In the genomic region with DNA sequence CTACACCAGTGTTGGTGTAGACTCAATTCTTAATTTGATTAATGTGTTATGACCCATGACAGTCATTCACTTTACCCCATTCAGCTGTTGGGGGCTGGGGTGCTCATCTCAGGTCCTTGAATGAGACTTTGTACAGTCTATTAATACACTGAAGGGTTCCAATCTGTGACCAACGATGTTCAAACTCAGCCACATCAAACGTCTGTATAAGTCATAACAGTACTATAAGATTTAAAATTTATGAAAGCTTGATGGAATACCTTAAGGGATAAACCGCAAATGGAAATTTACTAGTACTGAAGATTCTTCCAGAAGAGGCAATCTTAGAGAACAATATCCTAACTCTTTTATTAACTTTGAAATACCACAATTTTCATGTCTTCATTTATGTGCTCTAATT, we compare ENCODE assay signal across 17 cellular contexts. TPM values are rescaled to one million over a fixed set of nuclear protein-coding genes. Genes with fewer than 3 reads are reported as not detected.
DNase-seq lines count a peak whose midpoint lies in the region; ATAC-seq, FAIRE-seq and TF ChIP-seq lines count a peak whose summit lies in the region.
"Had no signal": no experiment of that assay in that cellular context is flagged by ENCODE, and none has a peak within 500 bp of the region (broad histone marks: within the 10 kb centered on the region; RNA-seq: fewer than 3 reads in every experiment).

No MANE protein-coding gene starts in this region.

- no peaks in the 10 kb centered on the region for H4K20me1 ChIP-seq in HepG2 (ENCODE audit: insufficient read depth, low read length)
- H4K20me1 ChIP-seq in IMR-90 (ENCODE audit: insufficient read depth, low read length) = no peaks in the 10 kb centered on the region

- ATAC-seq in HepG2 = no peak
- no peak for ATAC-seq in right lobe of liver
- no peak for ATAC-seq in IMR-90 (ENCODE audit: low read depth)
- no peak for ATAC-seq in memory B cell (ENCODE audit: low read depth)
- ATAC-seq in HG03521 (IDR thresholded peaks at IDR 0.05; ENCODE audit: unreplicated experiment) = no peak
- ATAC-seq in GM18870 (IDR thresholded peaks at IDR 0.05; ENCODE audit: unreplicated experiment) = no peak
- ATAC-seq: CD8-positive, alpha-beta T cell had no signal

- H3K79me1 ChIP-seq in IMR-90 (ENCODE audit: low read depth in 1 of 2, low read length in 2 of 2) = peaks cover 8 to 19% of the 10 kb centered on the region in 2 experiments; a peak in 2 of 4 replicates

- H2BK20ac ChIP-seq in IMR-90 (ENCODE audit: low read depth, low read length) = no peak overlapping the region

- H3K18ac ChIP-seq in IMR-90 (ENCODE audit: low read depth, low read length) = no peak overlapping the region

- TF ChIP-seq EP300 in HepG2 (IDR thresholded peaks at IDR 0.05; ENCODE audit: low read depth in 2 of 2, low read length in 2 of 2) (no peak), HepG2 (CRISPR knock-in tag; IDR thresholded peaks at IDR 0.05; ENCODE audit: borderline replicate concordance) (no peak)

- H2AK9ac ChIP-seq in IMR-90 (replicated peaks; ENCODE audit: low read depth, low read length, poor library complexity) = no peak overlapping the region

- POLR2A ChIA-PET in HepG2 (lab: Yijun Ruan, JAX) (no interaction called here), IMR-90 (lab: Charles Lee; ENCODE audit: unreplicated experiment) (no interaction called here)

- no peak overlapping the region for H4K8ac ChIP-seq in IMR-90 (ENCODE audit: low read depth in 2 of 2, low read length in 2 of 2)

- H3K23ac ChIP-seq in IMR-90 (ENCODE audit: low read depth, low read length) = no peak overlapping the region

- no peak overlapping the region for H3K4me3 ChIP-seq in HepG2 (replicated peaks in 1 of 3; ENCODE audit: insufficient read depth in 1 of 3, low read depth in 2 of 3, low read length in 3 of 3)
- no peak overlapping the region for H3K4me3 ChIP-seq in right lobe of liver
- no peak overlapping the region for H3K4me3 ChIP-seq in IMR-90 (ENCODE audit: insufficient read depth, low read depth, low read length)
- H3K4me3 ChIP-seq: BLaER1 treated with 17β-estradiol and CSF1 and Interleukin-3, amounts not matched to agents 10 nM and 100 nM had no signal

- H3K4me1 Mint-ChIP-seq in memory B cell = no peaks in the 10 kb centered on the region
- H3K4me1 Mint-ChIP-seq: B cell, H9 had no signal

- 75% methylated on average over 3 of the region's 3 CpGs for WGBS in HepG2 (ENCODE audit: low lambda C conversion rate)
- 70% methylated on average over 3 of the region's 3 CpGs for WGBS in right lobe of liver (ENCODE audit: insufficient coverage, low coverage, low lambda C conversion rate, missing lambda C conversion rate)
- WGBS in IMR-90 (ENCODE audit: extremely low coverage in 2 of 2, insufficient read length in 1 of 2), 2 experiments = no CpG with 5 or more reads among the region's 3 CpGs

- no peaks in the 10 kb centered on the region for H3K27me3 ChIP-seq in HepG2 (ENCODE audit: control insufficient read depth in 1 of 2, insufficient read depth in 2 of 2, low read length in 2 of 2)
- H3K27me3 ChIP-seq in right lobe of liver = no peaks in the 10 kb centered on the region
- no peaks in the 10 kb centered on the region for H3K27me3 ChIP-seq in IMR-90 (ENCODE audit: control insufficient read depth, insufficient read depth, low read length)
- H3K27me3 ChIP-seq: BLaER1 treated with 17β-estradiol and CSF1 and Interleukin-3, amounts not matched to agents 10 nM and 100 nM had no signal

- H3K9me3 ChIP-seq in HepG2 (ENCODE audit: low read length) (no peaks in the 10 kb centered on the region), right lobe of liver (no peaks in the 10 kb centered on the region), IMR-90 (ENCODE audit: control insufficient read depth, insufficient read depth, low read length) (no peaks in the 10 kb centered on the region)
- H3K9me3 ChIP-seq: BLaER1 treated with 17β-estradiol and CSF1 and Interleukin-3, amounts not matched to agents 10 nM and 100 nM had no signal

- FAIRE-seq in HepG2 (lab: Jason Lieb, UNC) = no peak
- FAIRE-seq: GM19239, H1 had no signal

- peak; percentile 12 for DNase-seq in activated CD8-positive, alpha-beta memory T cell treated with anti-CD3 and anti-CD28 coated beads, Interleukin-2, amount 50 U/mL, for 48 hours
- no peak for DNase-seq in activated CD8-positive, alpha-beta memory T cell treated with anti-CD3 and anti-CD28 coated beads, Interleukin-2, amount 50 U/mL, for 4 hours
- no peak for DNase-seq in HepG2 (ENCODE audit: low spot score)
- DNase-seq in right lobe of liver = no peak
- DNase-seq in IMR-90 = no peak
- DNase-seq in memory B cell (ENCODE audit: low spot score in 2 of 2) = no peak
- DNase-seq: Calu3; CD8-positive, alpha-beta T cell; DMS79 treated with DMSO at 0.1 percent for 48 hours; GF-D8; H9 had no signal

- H3K27ac ChIP-seq in HepG2 (ENCODE audit: extremely low read length, insufficient read depth, low read length) = no peak overlapping the region
- H3K27ac ChIP-seq in right lobe of liver = no peak overlapping the region
- no peak overlapping the region for H3K27ac ChIP-seq in IMR-90 (ENCODE audit: insufficient read depth, low read length)
- H3K27ac ChIP-seq: BLaER1 treated with 17β-estradiol and CSF1 and Interleukin-3, amounts not matched to agents 10 nM and 100 nM had no signal

- peaks cover 17% of the 10 kb centered on the region for H3K36me3 Mint-ChIP-seq in memory B cell

- no peak overlapping the region for H4K5ac ChIP-seq in IMR-90 (ENCODE audit: low read depth, low read length)

- H2AFZ ChIP-seq in HepG2 (ENCODE audit: low read length) (no peak overlapping the region), IMR-90 (replicated peaks; ENCODE audit: low read length, poor library complexity) (no peak overlapping the region)

- H3K4me1 ChIP-seq in HepG2 (ENCODE audit: insufficient read depth, low read length) = no peaks in the 10 kb centered on the region
- no peaks in the 10 kb centered on the region for H3K4me1 ChIP-seq in right lobe of liver
- H3K4me1 ChIP-seq in IMR-90 (ENCODE audit: control insufficient read depth, insufficient read depth, low read length) = peaks cover 2% of the 10 kb centered on the region; the same call in 1 of the 2 replicates

- H2AK5ac ChIP-seq in IMR-90 (ENCODE audit: low read depth, low read length) = no peak overlapping the region

- H3K36me3 ChIP-seq in HepG2 (replicated peaks in 1 of 2; ENCODE audit: control insufficient read depth in 1 of 2, insufficient read depth in 2 of 2, low read length in 2 of 2) = peaks cover 4 to 5% of the 10 kb centered on the region in 2 experiments; a peak in 3 of 5 replicates
- H3K36me3 ChIP-seq in right lobe of liver = no peaks in the 10 kb centered on the region
- H3K36me3 ChIP-seq in IMR-90 (ENCODE audit: control insufficient read depth, insufficient read depth, low read length) = peaks cover 6% of the 10 kb centered on the region; the same call in 1 of the 2 replicates

- no peak overlapping the region for H3K4me3 Mint-ChIP-seq in memory B cell
- H3K4me3 Mint-ChIP-seq: B cell; CD8-positive, alpha-beta T cell; H9 had no signal

- in situ Hi-C loops in HepG2 (cut with HindIII; ENCODE audit: extremely low pct_ligation_motif_present, low pct_unique_long_range_greater_than_20kb) (no loop called here), IMR-90 (cut with MboI; ENCODE audit: low sequenced_read_pairs) (no loop called here)

- H2BK120ac ChIP-seq in IMR-90 (ENCODE audit: low read depth, low read length) = no peak overlapping the region

- intact Hi-C loops in HepG2 (cut with micrococcal nuclease; ENCODE audit: unreplicated experiment) = no loop called here
- intact Hi-C loops in right lobe of liver (cut with DNase I) = no loop called here
- intact Hi-C loops in IMR-90 (cut with micrococcal nuclease) = no loop called here

- H3K4me2 ChIP-seq in HepG2 (ENCODE audit: low read depth, low read length) (no peak overlapping the region), IMR-90 (ENCODE audit: low read depth, low read length) (no peak overlapping the region)
- H3K4me2 ChIP-seq: BLaER1 treated with 17β-estradiol and CSF1 and Interleukin-3, amounts not matched to agents 10 nM and 100 nM had no signal

- H3K9me1 ChIP-seq in IMR-90 (ENCODE audit: insufficient read depth, low read length) = peaks cover 3% of the 10 kb centered on the region; the same call in 1 of the 2 replicates

- H2BK5ac ChIP-seq in IMR-90 (ENCODE audit: low read depth, low read length, poor library complexity, severe bottlenecking) = no peak overlapping the region

- TF ChIP-seq CTCF in HepG2 (CRISPR knock-in tag; IDR thresholded peaks at IDR 0.05) = no peak
- no peak for TF ChIP-seq CTCF in right lobe of liver (IDR thresholded peaks at IDR 0.05)
- no peak for TF ChIP-seq CTCF in IMR-90 (conservative IDR thresholded peaks at IDR 0.05; ENCODE audit: low read depth, low read length)

- H4K91ac ChIP-seq in IMR-90 (ENCODE audit: insufficient read depth, low read depth, low read length) = no peak overlapping the region

- BruUV-seq in HepG2 (replicated peaks; lab: Mats Ljungman, UMichigan) (TSS peak; percentile 47), IMR-90 (replicated peaks; lab: Mats Ljungman, UMichigan) (TSS peak; percentile 12)

- no peak overlapping the region for H2BK15ac ChIP-seq in IMR-90 (ENCODE audit: low read depth, low read length)

- H3K9me3 Mint-ChIP-seq in memory B cell = no peaks in the 10 kb centered on the region
- H3K9me3 Mint-ChIP-seq: CD8-positive, alpha-beta T cell; H9 had no signal

- dilution Hi-C loops in IMR-90 (cut with HindIII; ENCODE audit: low sequenced_read_pairs, unreplicated experiment) = no loop called here

- TF ChIP-seq POLR2A in HepG2 (IDR thresholded peaks at IDR 0.05; ENCODE audit: insufficient read depth in 1 of 2, low read depth in 2 of 2, low read length in 2 of 2) (no peak), right lobe of liver (IDR thresholded peaks at IDR 0.05) (no peak), IMR-90 (IDR thresholded peaks at IDR 0.05; ENCODE audit: low read depth, low read length) (no peak)

- TF ChIP-seq RAD21 in HepG2 (CRISPR knock-in tag; IDR thresholded peaks at IDR 0.05) (no peak), IMR-90 (IDR thresholded peaks at IDR 0.05; ENCODE audit: low read length) (no peak)

- no peak overlapping the region for H3K56ac ChIP-seq in IMR-90 (ENCODE audit: extremely low read depth, insufficient read depth, low read length)

- no peaks in the 10 kb centered on the region for H3K79me2 ChIP-seq in HepG2 (ENCODE audit: insufficient read depth, low read length)

- no peaks in the 10 kb centered on the region for H3K27me3 Mint-ChIP-seq in memory B cell
- H3K27me3 Mint-ChIP-seq: B cell had no signal

- CTCF ChIA-PET in HepG2 (lab: Yijun Ruan, JAX; ENCODE audit: low intra/inter-chr PET ratio, low total read pairs) (no interaction called here), IMR-90 (lab: Yijun Ruan, JAX) (interaction anchor here (0.5 kb wide), 1 partner anchor 149 kb away, joined by 3 read pairs; no protein-coding TSS in a partner anchor)

- H3K9ac ChIP-seq in HepG2 (ENCODE audit: insufficient read depth, low read depth, low read length) (no peak overlapping the region), IMR-90 (ENCODE audit: low read depth, low read length) (no peak overlapping the region)
- H3K9ac ChIP-seq: BLaER1 treated with 17β-estradiol and CSF1 and Interleukin-3, amounts not matched to agents 10 nM and 100 nM had no signal

- no peak overlapping the region for H3K4ac ChIP-seq in IMR-90 (ENCODE audit: low read depth, low read length)

- no peak overlapping the region for H3K14ac ChIP-seq in IMR-90 (replicated peaks; ENCODE audit: low read depth, low read length)

- peak overlapping the region; percentile 35 for H3K27ac Mint-ChIP-seq in memory B cell
- H3K27ac Mint-ChIP-seq: B cell; CD8-positive, alpha-beta T cell; H9 had no signal

RNA-seq across cellular contexts. Expression of a gene that starts 33.7 kb away (rescaled TPM):
- 22.4 and 30.4 TPM in 2 replicates for total RNA-seq in HepG2 (2016; rRNA removed; fragmentation: Illumina TruSeq; extraction: Trizol)
- total RNA-seq in HepG2 (2016; cell fraction: cytosol; rRNA removed; fragmentation: Illumina TruSeq; extraction: Trizol; ENCODE audit: low read depth) = 1.3 and 2.2 TPM in 2 replicates
- 21.3 and 29.2 TPM in 2 replicates for total RNA-seq in HepG2 (2016; cell fraction: insoluble cytoplasmic fraction; rRNA removed; fragmentation: Illumina TruSeq; extraction: Trizol)
- total RNA-seq in HepG2 (2016; cell fraction: membrane; rRNA removed; fragmentation: Illumina TruSeq; extraction: Trizol) = 7.4 TPM in 2 replicates
- total RNA-seq in HepG2 (2016; cell fraction: nucleus; rRNA removed; fragmentation: Illumina TruSeq; extraction: Trizol) = 26.3 and 27.1 TPM in 2 replicates
- 9.4 and 12.7 TPM in 2 replicates for polyA plus RNA-seq in HepG2 (2011; rRNA removed)
- 4.1 and 6.6 TPM in 2 replicates for polyA plus RNA-seq in HepG2 (2011; cell fraction: cytosol; rRNA removed)
- 7.0 and 8.7 TPM in 2 replicates for polyA plus RNA-seq in HepG2 (2011; cell fraction: nucleus; rRNA removed)
- polyA plus RNA-seq in HepG2 (2012) = 6.7 and 7.0 TPM in 2 replicates
- 0.28 and 0.45 TPM in 2 replicates for polyA plus RNA-seq in HepG2 (2016; cell fraction: cytosol; fragmentation: Illumina TruSeq; extraction: Trizol; ENCODE audit: low read depth)
- 15.0 and 16.0 TPM in 2 replicates for polyA plus RNA-seq in HepG2 (2016; cell fraction: insoluble cytoplasmic fraction; fragmentation: Illumina TruSeq; extraction: Trizol; ENCODE audit: low read depth)
- 1.6 and 2.1 TPM in 2 replicates for polyA plus RNA-seq in HepG2 (2016; cell fraction: membrane; fragmentation: Illumina TruSeq; extraction: Trizol; ENCODE audit: low read depth)
- polyA plus RNA-seq in HepG2 (2016; cell fraction: nucleus; fragmentation: Illumina TruSeq; extraction: Trizol; ENCODE audit: insufficient read depth, low read depth) = 13.9 and 14.9 TPM in 2 replicates
- polyA minus RNA-seq in HepG2 (2011; rRNA and poly(A)+ RNA removed; ENCODE audit: low replicate concordance) = 40.5 and 55.7 TPM in 2 replicates
- 19.3 and 26.7 TPM in 2 replicates for polyA minus RNA-seq in HepG2 (2011; cell fraction: cytosol; rRNA and poly(A)+ RNA removed)
- 40.7 and 46.9 TPM in 2 replicates for polyA minus RNA-seq in HepG2 (2011; cell fraction: nucleus; rRNA and poly(A)+ RNA removed)
- total RNA-seq in right lobe of liver = 10 to 100 TPM; 10.6 to 19.3 (median 16.4) TPM
- 60.5 and 66.9 TPM in 2 replicates for total RNA-seq in IMR-90 (2012; rRNA removed)
- polyA plus RNA-seq in IMR-90 (2012; rRNA removed) = 10.0 and 10.1 TPM in 2 replicates
- polyA plus RNA-seq in IMR-90 (2012; cell fraction: cytosol; rRNA removed) = 2.7 and 2.8 TPM in 2 replicates
- 2.1 and 8.6 TPM in 2 replicates for polyA plus RNA-seq in IMR-90 (2012; cell fraction: nucleus; rRNA removed; ENCODE audit: low replicate concordance)

RNA-seq across cellular contexts. Expression of a gene that starts 36.0 kb away (rescaled TPM):
- total RNA-seq in HepG2 (2016; rRNA removed; fragmentation: Illumina TruSeq; extraction: Trizol) (17.3 and 17.9 TPM in 2 replicates), right lobe of liver (10 to 100 TPM in 2 of 6 experiments, 1 to 10 TPM in 4; 4.7 to 12.7 (median 5.8) TPM), IMR-90 (2012; rRNA removed) (9.7 and 10.4 TPM in 2 replicates)
- total RNA-seq in HepG2 (2016; cell fraction: cytosol; rRNA removed; fragmentation: Illumina TruSeq; extraction: Trizol; ENCODE audit: low read depth) = 6.2 and 6.5 TPM in 2 replicates
- total RNA-seq in HepG2 (2016; cell fraction: insoluble cytoplasmic fraction; rRNA removed; fragmentation: Illumina TruSeq; extraction: Trizol) = 16.6 and 19.0 TPM in 2 replicates
- 15.0 and 16.7 TPM in 2 replicates for total RNA-seq in HepG2 (2016; cell fraction: membrane; rRNA removed; fragmentation: Illumina TruSeq; extraction: Trizol)
- total RNA-seq in HepG2 (2016; cell fraction: nucleus; rRNA removed; fragmentation: Illumina TruSeq; extraction: Trizol) = 10.8 and 13.0 TPM in 2 replicates
- polyA plus RNA-seq in HepG2 (2011; rRNA removed) (16.8 and 19.0 TPM in 2 replicates), IMR-90 (2012; rRNA removed) (10.8 and 12.1 TPM in 2 replicates)
- 15.0 and 18.8 TPM in 2 replicates for polyA plus RNA-seq in HepG2 (2011; cell fraction: cytosol; rRNA removed)
- polyA plus RNA-seq in HepG2 (2011; cell fraction: nucleus; rRNA removed) = 10.9 and 13.5 TPM in 2 replicates
- 17.0 and 17.3 TPM in 2 replicates for polyA plus RNA-seq in HepG2 (2012)
- 5.1 and 5.7 TPM in 2 replicates for polyA plus RNA-seq in HepG2 (2016; cell fraction: cytosol; fragmentation: Illumina TruSeq; extraction: Trizol; ENCODE audit: low read depth)
- 16.4 and 16.8 TPM in 2 replicates for polyA plus RNA-seq in HepG2 (2016; cell fraction: insoluble cytoplasmic fraction; fragmentation: Illumina TruSeq; extraction: Trizol; ENCODE audit: low read depth)
- polyA plus RNA-seq in HepG2 (2016; cell fraction: membrane; fragmentation: Illumina TruSeq; extraction: Trizol; ENCODE audit: low read depth) = 10.3 and 12.9 TPM in 2 replicates
- 12.3 and 12.6 TPM in 2 replicates for polyA plus RNA-seq in HepG2 (2016; cell fraction: nucleus; fragmentation: Illumina TruSeq; extraction: Trizol; ENCODE audit: insufficient read depth, low read depth)
- polyA minus RNA-seq in HepG2 (2011; rRNA and poly(A)+ RNA removed; ENCODE audit: low replicate concordance) = 10.2 and 23.1 TPM in 2 replicates
- polyA minus RNA-seq in HepG2 (2011; cell fraction: cytosol; rRNA and poly(A)+ RNA removed) = 13.4 and 16.5 TPM in 2 replicates
- 8.9 and 10.9 TPM in 2 replicates for polyA minus RNA-seq in HepG2 (2011; cell fraction: nucleus; rRNA and poly(A)+ RNA removed)
- 6.4 and 10.7 TPM in 2 replicates for polyA plus RNA-seq in IMR-90 (2012; cell fraction: cytosol; rRNA removed)
- polyA plus RNA-seq in IMR-90 (2012; cell fraction: nucleus; rRNA removed; ENCODE audit: low replicate concordance) = 6.3 and 7.8 TPM in 2 replicates

RNA-seq across cellular contexts. Expression of a gene that starts 37.3 kb away (rescaled TPM):
- total RNA-seq in HepG2 (2016; rRNA removed; fragmentation: Illumina TruSeq; extraction: Trizol) (116 and 173 TPM in 2 replicates), right lobe of liver (10 to 100 TPM; 24.6 to 37.1 (median 27.3) TPM), IMR-90 (2012; rRNA removed) (106 and 172 TPM in 2 replicates)
- 5.7 and 7.8 TPM in 2 replicates for total RNA-seq in HepG2 (2016; cell fraction: cytosol; rRNA removed; fragmentation: Illumina TruSeq; extraction: Trizol; ENCODE audit: low read depth)
- 121 and 171 TPM in 2 replicates for total RNA-seq in HepG2 (2016; cell fraction: insoluble cytoplasmic fraction; rRNA removed; fragmentation: Illumina TruSeq; extraction: Trizol)
- total RNA-seq in HepG2 (2016; cell fraction: membrane; rRNA removed; fragmentation: Illumina TruSeq; extraction: Trizol) = 17.6 and 18.4 TPM in 2 replicates
- 86.8 and 93.4 TPM in 2 replicates for total RNA-seq in HepG2 (2016; cell fraction: nucleus; rRNA removed; fragmentation: Illumina TruSeq; extraction: Trizol)
- polyA plus RNA-seq in HepG2 (2011; rRNA removed) (58.8 and 70.6 TPM in 2 replicates), IMR-90 (2012; rRNA removed) (62.3 and 74.0 TPM in 2 replicates)
- polyA plus RNA-seq in HepG2 (2011; cell fraction: cytosol; rRNA removed) = 25.1 and 35.1 TPM in 2 replicates
- polyA plus RNA-seq in HepG2 (2011; cell fraction: nucleus; rRNA removed) = 72.0 and 99.9 TPM in 2 replicates
- 51.0 and 61.5 TPM in 2 replicates for polyA plus RNA-seq in HepG2 (2012)
- polyA plus RNA-seq in HepG2 (2016; cell fraction: cytosol; fragmentation: Illumina TruSeq; extraction: Trizol; ENCODE audit: low read depth) = 1.6 and 1.7 TPM in 2 replicates
- 102 and 112 TPM in 2 replicates for polyA plus RNA-seq in HepG2 (2016; cell fraction: insoluble cytoplasmic fraction; fragmentation: Illumina TruSeq; extraction: Trizol; ENCODE audit: low read depth)
- polyA plus RNA-seq in HepG2 (2016; cell fraction: membrane; fragmentation: Illumina TruSeq; extraction: Trizol; ENCODE audit: low read depth) = 4.2 and 5.0 TPM in 2 replicates
- polyA plus RNA-seq in HepG2 (2016; cell fraction: nucleus; fragmentation: Illumina TruSeq; extraction: Trizol; ENCODE audit: insufficient read depth, low read depth) = 114 and 116 TPM in 2 replicates
- 35.9 and 41.1 TPM in 2 replicates for polyA minus RNA-seq in HepG2 (2011; rRNA and poly(A)+ RNA removed; ENCODE audit: low replicate concordance)
- 34.6 and 36.8 TPM in 2 replicates for polyA minus RNA-seq in HepG2 (2011; cell fraction: cytosol; rRNA and poly(A)+ RNA removed)
- polyA minus RNA-seq in HepG2 (2011; cell fraction: nucleus; rRNA and poly(A)+ RNA removed) = 84.8 and 90.8 TPM in 2 replicates
- 10.9 and 13.0 TPM in 2 replicates for polyA plus RNA-seq in IMR-90 (2012; cell fraction: cytosol; rRNA removed)
- 21.0 and 96.7 TPM in 2 replicates for polyA plus RNA-seq in IMR-90 (2012; cell fraction: nucleus; rRNA removed; ENCODE audit: low replicate concordance)
